Comparison of ENCODE assay signal across 1 cellular context in genomic region chr3:9978664-9979349, GRCh38.
TF ChIP-seq lines count a peak whose summit lies in the region.

No MANE protein-coding gene starts in this region.

TF ChIP-seq in K562, 482 proteins besides CTCF, POLR2A, EP300 and RAD21 (continued from another document and continues in another):
- no peak for TF ChIP-seq RREB1 (CRISPR knock-in tag; IDR thresholded peaks at IDR 0.05)
- no peak for TF ChIP-seq FOXJ3 (CRISPR knock-in tag; IDR thresholded peaks at IDR 0.05)
- peak; percentile 35; the same call in 1 of the 2 replicates for TF ChIP-seq HES1 (IDR thresholded peaks at IDR 0.05; ENCODE audit: low read depth)
- TF ChIP-seq ELK3 (CRISPR knock-in tag; IDR thresholded peaks at IDR 0.05): no peak
- no peak for TF ChIP-seq EWSR1 (IDR thresholded peaks at IDR 0.05; ENCODE audit: borderline replicate concordance, low read depth, partially characterized antibody)
- no peak for TF ChIP-seq CCAR2 (IDR thresholded peaks at IDR 0.05; ENCODE audit: low read depth, low read length)
- TF ChIP-seq E2F4 (CRISPR knock-in tag; IDR thresholded peaks at IDR 0.05; ENCODE audit: low read depth): no peak
- no peak for TF ChIP-seq HINFP (tag; conservative IDR thresholded peaks at IDR 0.05; ENCODE audit: low read depth)
- no peak for TF ChIP-seq REST (CRISPR knock-in tag; IDR thresholded peaks at IDR 0.05; ENCODE audit: low read depth)
- no peak for TF ChIP-seq HEY1 (CRISPR knock-in tag; IDR thresholded peaks at IDR 0.05; ENCODE audit: borderline replicate concordance)
- TF ChIP-seq MBD1 (CRISPR knock-in tag; IDR thresholded peaks at IDR 0.05): no peak
- TF ChIP-seq MLX (CRISPR knock-in tag; conservative IDR thresholded peaks at IDR 0.05): no peak
- no peak for TF ChIP-seq ZNF512 (tag; IDR thresholded peaks at IDR 0.05)
- no peak for TF ChIP-seq THAP7 (CRISPR knock-in tag; IDR thresholded peaks at IDR 0.05)
- TF ChIP-seq BRF1 (IDR thresholded peaks at IDR 0.05; ENCODE audit: borderline replicate concordance, extremely low read depth, insufficient read length): no peak
- no peak for TF ChIP-seq ZNF639 (CRISPR knock-in tag; conservative IDR thresholded peaks at IDR 0.05 in 1 of 2, IDR thresholded peaks at IDR 0.05 in 1 of 2)
- TF ChIP-seq ZNF717 (CRISPR knock-in tag; IDR thresholded peaks at IDR 0.05): no peak
- TF ChIP-seq GABPA (tag; conservative IDR thresholded peaks at IDR 0.05; ENCODE audit: low read depth): no peak
- TF ChIP-seq ATF7 (IDR thresholded peaks at IDR 0.05): 0 out of 2 replicates have a peak, but pooled peaks have one; percentile 37
- TF ChIP-seq ZNF444 (CRISPR knock-in tag; IDR thresholded peaks at IDR 0.05): peak; percentile 66; the same call in 1 of the 2 replicates
- peak; percentile 87 for TF ChIP-seq SOX6 (IDR thresholded peaks at IDR 0.05)
- no peak for TF ChIP-seq TCF7 (IDR thresholded peaks at IDR 0.05; ENCODE audit: borderline replicate concordance)
- no peak for TF ChIP-seq EHMT2 (IDR thresholded peaks at IDR 0.05)
- TF ChIP-seq ZBTB33 (CRISPR knock-in tag; IDR thresholded peaks at IDR 0.05): no peak
- no peak for TF ChIP-seq MXI1 (IDR thresholded peaks at IDR 0.05; ENCODE audit: low read depth, low read length)
- peak; percentile 39; the same call in 1 of the 2 replicates for TF ChIP-seq MAX (CRISPR knock-in tag; IDR thresholded peaks at IDR 0.05)
